In the genomic region with DNA sequence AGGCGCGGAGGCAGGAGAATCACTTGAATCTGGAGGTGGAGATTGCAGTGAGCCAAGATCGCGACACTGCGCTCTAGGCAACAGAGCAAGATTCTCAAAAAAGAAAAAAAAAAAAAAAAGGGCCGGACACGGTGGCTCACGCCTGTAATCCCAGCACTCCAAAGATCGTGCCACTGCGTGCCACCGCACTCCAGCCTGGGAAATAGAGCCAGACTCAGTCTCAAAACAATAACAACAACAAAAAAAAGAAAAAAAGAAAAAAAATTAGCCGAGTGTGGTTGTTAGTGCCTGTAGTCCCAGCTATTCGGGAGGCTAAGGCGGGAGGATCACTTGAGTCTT, we compare ENCODE assay signal across 10 cellular contexts. TPM values are rescaled to one million over a fixed set of nuclear protein-coding genes. Genes with fewer than 3 reads are reported as not detected.
DNase-seq lines count a peak whose midpoint lies in the region; ATAC-seq, FAIRE-seq and TF ChIP-seq lines count a peak whose summit lies in the region.
"Had no signal": no experiment of that assay in that cellular context is flagged by ENCODE, and none has a peak within 500 bp of the region (broad histone marks: within the 10 kb centered on the region; RNA-seq: fewer than 3 reads in every experiment).

No MANE protein-coding gene starts in this region.

- H3K9me3 ChIP-seq in keratinocyte (ENCODE audit: control insufficient read depth, low read depth, low read length) = no peaks in the 10 kb centered on the region
- H3K9me3 ChIP-seq: left lung, tibial artery had no signal

- no peak overlapping the region for H3K4me3 ChIP-seq in keratinocyte (ENCODE audit: control insufficient read depth in 2 of 3, extremely low read depth in 1 of 3, insufficient read depth in 2 of 3, low read depth in 1 of 3, low read length in 3 of 3)

- no peak for DNase-seq in activated CD4-positive, alpha-beta T cell treated with anti-CD3 and anti-CD28 coated beads, Interleukin-2, amount 10 ng/mL, durations not matched to agents 7 days and 5 days
- no peak for DNase-seq in activated CD4-positive, alpha-beta T cell treated with anti-CD3 and anti-CD28 coated beads, Interleukin-2, amount 50 U/mL, for 1 hour
- DNase-seq in activated T-helper 2 cell treated with anti-CD3 and anti-CD28 coated beads, Interferon-gamma antibody, Interleukin-2, Interleukin-4, amounts not matched to agents 10 μg/mL and 5 μg/mL and 100 μg/mL, durations not matched to agents 14 hours and 24 hours and 36 hours (ENCODE audit: low spot score) = no peak
- DNase-seq in keratinocyte (ENCODE audit: low read depth, low spot score) = no peak
- no peak for DNase-seq in stimulated activated naive CD8-positive, alpha-beta T cell treated with anti-CD3 and anti-CD28 coated beads, Interleukin-15, amount 100 ng/mL, for 72 hours
- DNase-seq in stimulated activated CD4-positive, alpha-beta T cell treated with anti-CD3 and anti-CD28 coated beads, Interleukin-4, amount 100 ng/mL, for 1 hour = no peak
- DNase-seq in GDM1 (lab: John Stamatoyannopoulos, UW) = no peak

- no peaks in the 10 kb centered on the region for H3K9me3 Mint-ChIP-seq in activated CD4-positive, alpha-beta T cell treated with anti-CD3 and anti-CD28 coated beads, Interleukin-2, amount 10 ng/mL, durations not matched to agents 7 days and 5 days
- no peaks in the 10 kb centered on the region for H3K9me3 Mint-ChIP-seq in activated T-helper 2 cell treated with anti-CD3 and anti-CD28 coated beads, Interferon-gamma antibody, Interleukin-2, Interleukin-4, amounts not matched to agents 10 μg/mL and 5 μg/mL and 100 μg/mL, durations not matched to agents 14 hours and 24 hours and 36 hours
- no peaks in the 10 kb centered on the region for H3K9me3 Mint-ChIP-seq in stimulated activated naive CD8-positive, alpha-beta T cell treated with anti-CD3 and anti-CD28 coated beads, Interleukin-15, amount 100 ng/mL, for 72 hours

- peak overlapping the region; percentile 100 for H3K27ac Mint-ChIP-seq in activated CD4-positive, alpha-beta T cell treated with anti-CD3 and anti-CD28 coated beads, Interleukin-2, amount 10 ng/mL, durations not matched to agents 7 days and 5 days
- peak overlapping the region; percentile 100 for H3K27ac Mint-ChIP-seq in activated T-helper 2 cell treated with anti-CD3 and anti-CD28 coated beads, Interferon-gamma antibody, Interleukin-2, Interleukin-4, amounts not matched to agents 10 μg/mL and 5 μg/mL and 100 μg/mL, durations not matched to agents 14 hours and 24 hours and 36 hours
- H3K27ac Mint-ChIP-seq in stimulated activated naive CD8-positive, alpha-beta T cell treated with anti-CD3 and anti-CD28 coated beads, Interleukin-15, amount 100 ng/mL, for 72 hours = peak overlapping the region in 1 of 2 donors; percentile 99

- H3K27me3 Mint-ChIP-seq in activated CD4-positive, alpha-beta T cell treated with anti-CD3 and anti-CD28 coated beads, Interleukin-2, amount 10 ng/mL, durations not matched to agents 7 days and 5 days = no peaks in the 10 kb centered on the region
- H3K27me3 Mint-ChIP-seq in activated T-helper 2 cell treated with anti-CD3 and anti-CD28 coated beads, Interferon-gamma antibody, Interleukin-2, Interleukin-4, amounts not matched to agents 10 μg/mL and 5 μg/mL and 100 μg/mL, durations not matched to agents 14 hours and 24 hours and 36 hours (ENCODE audit: low read depth) = no peaks in the 10 kb centered on the region
- no peaks in the 10 kb centered on the region for H3K27me3 Mint-ChIP-seq in stimulated activated naive CD8-positive, alpha-beta T cell treated with anti-CD3 and anti-CD28 coated beads, Interleukin-15, amount 100 ng/mL, for 72 hours

- H3K27me3 ChIP-seq in keratinocyte (ENCODE audit: control insufficient read depth, extremely low read depth, insufficient read depth, low read length) = no peaks in the 10 kb centered on the region
- H3K27me3 ChIP-seq: left lung, tibial artery had no signal

- H3K27ac ChIP-seq in keratinocyte (ENCODE audit: control insufficient read depth, insufficient read depth, low read length) = no peak overlapping the region

- no peak overlapping the region for H3K4me2 ChIP-seq in keratinocyte (ENCODE audit: control insufficient read depth, extremely low read depth, insufficient read depth, low read depth, low read length)

- TF ChIP-seq CTCF in keratinocyte (optimal IDR thresholded peaks at IDR 0.05 in 1 of 3, IDR thresholded peaks at IDR 0.05 in 1 of 3, conservative IDR thresholded peaks at IDR 0.05 in 1 of 3; ENCODE audit: extremely low read depth in 1 of 3, insufficient read depth in 2 of 3, low read length in 3 of 3) = no peak

- intact Hi-C loops in activated T-helper 2 cell treated with anti-CD3 and anti-CD28 coated beads, Interferon-gamma antibody, Interleukin-2, Interleukin-4, amounts not matched to agents 10 μg/mL and 5 μg/mL and 100 μg/mL, durations not matched to agents 14 hours and 24 hours and 36 hours (cut with micrococcal nuclease) = loop anchor here (1.0 to 5.0 kb wide), 4 partner anchors 8 to 568 kb away; partner anchors contain the start of genes ERP29, HECTD4, MAPKAPK5 and PTPN11

- H3K36me3 ChIP-seq in keratinocyte (ENCODE audit: control insufficient read depth in 2 of 2, extremely low read depth in 1 of 2, insufficient read depth in 2 of 2, low read length in 2 of 2) = peaks cover 13 to 24% of the 10 kb centered on the region in 2 experiments

- FAIRE-seq in keratinocyte (lab: Jason Lieb, UNC) = no peak

- CTCF ChIA-PET in activated CD4-positive, alpha-beta T cell treated with anti-CD3 and anti-CD28 coated beads, Interleukin-2, amount 10 ng/mL, durations not matched to agents 7 days and 5 days (lab: Charles Lee) = interaction anchor here (0.6 to 0.9 kb wide), 5 partner anchors 8 to 1132 kb away, joined by 3 to 4 read pairs (median 3); no protein-coding TSS in a partner anchor

- H3K4me1 Mint-ChIP-seq in activated CD4-positive, alpha-beta T cell treated with anti-CD3 and anti-CD28 coated beads, Interleukin-2, amount 10 ng/mL, durations not matched to agents 7 days and 5 days = peaks cover 40% of the 10 kb centered on the region
- H3K4me1 Mint-ChIP-seq in activated T-helper 2 cell treated with anti-CD3 and anti-CD28 coated beads, Interferon-gamma antibody, Interleukin-2, Interleukin-4, amounts not matched to agents 10 μg/mL and 5 μg/mL and 100 μg/mL, durations not matched to agents 14 hours and 24 hours and 36 hours (ENCODE audit: low read depth) = peaks cover 27% of the 10 kb centered on the region
- H3K4me1 Mint-ChIP-seq in stimulated activated naive CD8-positive, alpha-beta T cell treated with anti-CD3 and anti-CD28 coated beads, Interleukin-15, amount 100 ng/mL, for 72 hours = peaks cover 55% of the 10 kb centered on the region

- H2AFZ ChIP-seq in keratinocyte (ENCODE audit: control insufficient read depth, low read length) = peak overlapping the region; percentile 26

- peaks cover 14% of the 10 kb centered on the region for H3K4me1 ChIP-seq in keratinocyte (ENCODE audit: control insufficient read depth, extremely low read depth, insufficient read depth, low read length)

- peaks cover under 1% of the 10 kb centered on the region for H3K9me1 ChIP-seq in keratinocyte (ENCODE audit: control insufficient read depth, extremely low read depth, insufficient read depth, low read length)

- ATAC-seq in stimulated activated naive CD8-positive, alpha-beta T cell treated with anti-CD3 and anti-CD28 coated beads, Interleukin-15, amount 100 ng/mL, for 72 hours = no peak
- no peak for ATAC-seq in GM21360 (IDR thresholded peaks at IDR 0.05; ENCODE audit: unreplicated experiment)

- peaks cover 41% of the 10 kb centered on the region for H3K36me3 Mint-ChIP-seq in activated CD4-positive, alpha-beta T cell treated with anti-CD3 and anti-CD28 coated beads, Interleukin-2, amount 10 ng/mL, durations not matched to agents 7 days and 5 days (ENCODE audit: low read depth)
- peaks cover 44% of the 10 kb centered on the region for H3K36me3 Mint-ChIP-seq in activated T-helper 2 cell treated with anti-CD3 and anti-CD28 coated beads, Interferon-gamma antibody, Interleukin-2, Interleukin-4, amounts not matched to agents 10 μg/mL and 5 μg/mL and 100 μg/mL, durations not matched to agents 14 hours and 24 hours and 36 hours (ENCODE audit: low read depth)

- H3K9ac ChIP-seq in keratinocyte (ENCODE audit: control insufficient read depth, extremely low read depth, insufficient read depth, low read length) = no peak overlapping the region

- peak overlapping the region; percentile 100 for H3K4me3 Mint-ChIP-seq in activated CD4-positive, alpha-beta T cell treated with anti-CD3 and anti-CD28 coated beads, Interleukin-2, amount 10 ng/mL, durations not matched to agents 7 days and 5 days
- peak overlapping the region; percentile 99 for H3K4me3 Mint-ChIP-seq in activated T-helper 2 cell treated with anti-CD3 and anti-CD28 coated beads, Interferon-gamma antibody, Interleukin-2, Interleukin-4, amounts not matched to agents 10 μg/mL and 5 μg/mL and 100 μg/mL, durations not matched to agents 14 hours and 24 hours and 36 hours (ENCODE audit: low read depth)
- H3K4me3 Mint-ChIP-seq in stimulated activated naive CD8-positive, alpha-beta T cell treated with anti-CD3 and anti-CD28 coated beads, Interleukin-15, amount 100 ng/mL, for 72 hours = peak overlapping the region; percentile 98 to 100

- peaks cover 27% of the 10 kb centered on the region for H3K79me2 ChIP-seq in keratinocyte (ENCODE audit: control insufficient read depth, insufficient read depth, low read length)

- peaks cover 2% of the 10 kb centered on the region for H4K20me1 ChIP-seq in keratinocyte (ENCODE audit: control insufficient read depth, extremely low read depth, insufficient read depth, low read length)

- dilution Hi-C loops in keratinocyte (cut with MboI; ENCODE audit: extremely low pct_ligation_motif_present, low sequenced_read_pairs) = no loop called here

- POLR2A ChIA-PET in activated CD4-positive, alpha-beta T cell treated with anti-CD3 and anti-CD28 coated beads, Interleukin-2, amount 10 ng/mL, durations not matched to agents 7 days and 5 days (lab: Charles Lee) = no interaction called here

RNA-seq across cellular contexts. Expression of gene RPL6, which starts 0.5 kb away (rescaled TPM):
- 1,000 to 10,000 TPM; 1,236 to 1,343 TPM for total RNA-seq in activated CD4-positive, alpha-beta T cell treated with anti-CD3 and anti-CD28 coated beads, Interleukin-2, amount 10 ng/mL, durations not matched to agents 7 days and 5 days
- 1,640 and 1,680 TPM in 2 replicates for total RNA-seq in activated T-helper 2 cell treated with anti-CD3 and anti-CD28 coated beads, Interferon-gamma antibody, Interleukin-2, Interleukin-4, amounts not matched to agents 10 μg/mL and 5 μg/mL and 100 μg/mL, durations not matched to agents 14 hours and 24 hours and 36 hours
- 1,620 to 2,338 TPM (median 2,192 TPM) in 3 replicates for polyA plus RNA-seq in keratinocyte
- 507 TPM for polyA plus RNA-seq in keratinocyte (2011; ENCODE audit: low read depth)
- polyA plus RNA-seq in keratinocyte (2011; cell fraction: cytosol; rRNA removed) = 2,328 and 2,725 TPM in 2 replicates
- 579 and 714 TPM in 2 replicates for polyA plus RNA-seq in keratinocyte (2011; cell fraction: nucleus; rRNA removed)
- 1,889 and 2,325 TPM in 2 replicates for polyA plus RNA-seq in keratinocyte (2012; ENCODE audit: low replicate concordance)
- polyA minus RNA-seq in keratinocyte = 272 to 530 TPM (median 458 TPM) in 3 replicates
- polyA minus RNA-seq in keratinocyte (2011; cell fraction: cytosol; rRNA and poly(A)+ RNA removed) = 531 TPM
- polyA minus RNA-seq in keratinocyte (2011; cell fraction: nucleus; rRNA and poly(A)+ RNA removed) = 120 and 161 TPM in 2 replicates

RNA-seq across cellular contexts. Expression of gene PTPN11, which starts 8.9 kb away (rescaled TPM):
- total RNA-seq in activated CD4-positive, alpha-beta T cell treated with anti-CD3 and anti-CD28 coated beads, Interleukin-2, amount 10 ng/mL, durations not matched to agents 7 days and 5 days = 10 to 100 TPM; 79.2 to 84.4 TPM
- 150 and 153 TPM in 2 replicates for total RNA-seq in activated T-helper 2 cell treated with anti-CD3 and anti-CD28 coated beads, Interferon-gamma antibody, Interleukin-2, Interleukin-4, amounts not matched to agents 10 μg/mL and 5 μg/mL and 100 μg/mL, durations not matched to agents 14 hours and 24 hours and 36 hours
- polyA plus RNA-seq in keratinocyte = 56.0 to 95.3 TPM (median 82.6 TPM) in 3 replicates
- polyA plus RNA-seq in keratinocyte (2011; ENCODE audit: low read depth) = 109 TPM
- 63.8 and 95.7 TPM in 2 replicates for polyA plus RNA-seq in keratinocyte (2011; cell fraction: cytosol; rRNA removed)
- 50.7 and 67.6 TPM in 2 replicates for polyA plus RNA-seq in keratinocyte (2011; cell fraction: nucleus; rRNA removed)
- 40.8 and 79.8 TPM in 2 replicates for polyA plus RNA-seq in keratinocyte (2012; ENCODE audit: low replicate concordance)
- polyA minus RNA-seq in keratinocyte = 41.5 to 129 TPM (median 76.0 TPM) in 3 replicates
- polyA minus RNA-seq in keratinocyte (2011; cell fraction: cytosol; rRNA and poly(A)+ RNA removed) = 92.7 TPM
- polyA minus RNA-seq in keratinocyte (2011; cell fraction: nucleus; rRNA and poly(A)+ RNA removed) = 38.1 and 83.2 TPM in 2 replicates

RNA-seq across cellular contexts. Expression of gene HECTD4, which starts 27.6 kb away (rescaled TPM):
- total RNA-seq in activated CD4-positive, alpha-beta T cell treated with anti-CD3 and anti-CD28 coated beads, Interleukin-2, amount 10 ng/mL, durations not matched to agents 7 days and 5 days = 10 to 100 TPM; 43.2 to 44.7 TPM
- total RNA-seq in activated T-helper 2 cell treated with anti-CD3 and anti-CD28 coated beads, Interferon-gamma antibody, Interleukin-2, Interleukin-4, amounts not matched to agents 10 μg/mL and 5 μg/mL and 100 μg/mL, durations not matched to agents 14 hours and 24 hours and 36 hours = 34.7 and 36.6 TPM in 2 replicates
- polyA plus RNA-seq in keratinocyte = 5.2 to 7.5 TPM (median 7.3 TPM) in 3 replicates
- polyA plus RNA-seq in keratinocyte (2011; ENCODE audit: low read depth) = 12.9 TPM
- 4.5 and 5.9 TPM in 2 replicates for polyA plus RNA-seq in keratinocyte (2011; cell fraction: cytosol; rRNA removed)
- 38.7 and 45.8 TPM in 2 replicates for polyA plus RNA-seq in keratinocyte (2011; cell fraction: nucleus; rRNA removed)
- polyA plus RNA-seq in keratinocyte (2012; ENCODE audit: low replicate concordance) = 11.0 and 17.3 TPM in 2 replicates
- 20.4 to 38.1 TPM (median 32.3 TPM) in 3 replicates for polyA minus RNA-seq in keratinocyte
- polyA minus RNA-seq in keratinocyte (2011; cell fraction: cytosol; rRNA and poly(A)+ RNA removed) = 5.4 TPM
- polyA minus RNA-seq in keratinocyte (2011; cell fraction: nucleus; rRNA and poly(A)+ RNA removed) = 48.7 and 93.1 TPM in 2 replicates
